In the genomic region with DNA sequence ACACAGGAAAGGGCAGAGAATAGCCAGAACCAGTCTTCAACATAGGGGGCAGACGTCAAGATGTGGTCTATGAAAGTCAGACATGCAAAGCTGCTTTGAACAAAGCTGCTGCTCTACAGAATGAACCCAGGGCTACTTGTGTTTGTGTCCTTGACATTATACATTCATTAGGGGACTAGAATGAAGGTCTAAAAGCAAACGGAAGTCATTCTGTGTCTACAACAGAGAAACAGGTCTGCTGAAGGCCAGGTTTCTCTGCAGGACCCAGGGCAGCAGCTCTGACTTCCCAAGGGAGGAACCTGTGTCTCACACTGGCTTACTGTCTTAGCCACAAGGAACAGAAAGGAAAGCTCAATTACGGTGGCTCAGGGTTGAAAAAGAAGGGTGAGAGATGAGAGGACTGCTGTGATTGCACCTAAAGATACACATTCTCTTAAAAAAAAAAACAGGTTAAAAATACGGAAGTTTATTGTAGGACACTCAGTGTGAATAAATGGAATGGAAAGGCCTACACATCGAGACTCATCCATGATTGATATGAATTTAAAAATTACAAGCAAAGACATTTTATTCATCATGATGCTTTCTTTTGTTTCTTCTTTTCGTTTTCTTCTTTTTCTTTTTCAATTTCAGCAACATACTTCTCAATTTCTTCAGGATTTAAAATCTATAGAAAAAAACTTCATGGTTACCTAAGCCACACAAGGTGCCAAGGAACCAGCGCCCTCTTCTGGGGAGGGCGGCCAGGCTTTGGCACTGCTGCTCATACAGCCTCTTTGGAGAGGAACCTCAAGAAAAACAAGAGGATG, we compare ENCODE assay signal across 8 cellular contexts. TPM values are rescaled to one million over a fixed set of nuclear protein-coding genes. Genes with fewer than 3 reads are reported as not detected.
DNase-seq lines count a peak whose midpoint lies in the region; ATAC-seq and TF ChIP-seq lines count a peak whose summit lies in the region.

No MANE protein-coding gene starts in this region.

- peak; percentile 94 for TF ChIP-seq CTCF in choroid plexus epithelial cell (conservative IDR thresholded peaks at IDR 0.05; ENCODE audit: low read depth, low read length)
- TF ChIP-seq CTCF in lung (IDR thresholded peaks at IDR 0.05; ENCODE audit: control extremely low read depth, extremely low read depth) = peak; percentile 52

- H3K36me3 ChIP-seq in lung (ENCODE audit: control insufficient read depth in 2 of 2, insufficient read depth in 2 of 2, low read length in 2 of 2) = peaks cover 38 to 73% of the 10 kb centered on the region in 2 donors
- H3K36me3 ChIP-seq in subcutaneous abdominal adipose tissue (ENCODE audit: control insufficient read depth in 5 of 5, insufficient read depth in 5 of 5, low read length in 5 of 5) = peaks cover 14 to 86% (median 81%) of the 10 kb centered on the region in 5 donors

- H3K9ac ChIP-seq in subcutaneous abdominal adipose tissue (ENCODE audit: low read length in 5 of 5) = no peak overlapping the region

- WGBS in lung, 2 donors = 60 to 61% methylated on average over 8 of the region's 8 CpGs

- DNase-seq in AG08395 (ENCODE audit: low spot score) (peak; percentile 70), NCI-H446 treated with DMSO at 0.1 percent for 48 hours (lab: John Stamatoyannopoulos, UW) (peak; percentile 24), choroid plexus epithelial cell (ENCODE audit: low read depth) (peak; percentile 83), lung (ENCODE audit: low spot score) (peak; percentile 51), amniotic stem cell (lab: John Stamatoyannopoulos, UW) (no peak)
- DNase-seq in activated CD4-positive, alpha-beta T cell treated with anti-CD3 and anti-CD28 coated beads for 48 hours = peak; percentile 77

- peak; percentile 50 for ATAC-seq in GM18498 (IDR thresholded peaks at IDR 0.05; ENCODE audit: unreplicated experiment)
- ATAC-seq in lung (ENCODE audit: insufficient read depth, low FRiP score) = no peak

- H3K27me3 ChIP-seq in lung (ENCODE audit: control insufficient read depth, insufficient read depth) (no peaks in the 10 kb centered on the region), subcutaneous abdominal adipose tissue (ENCODE audit: control insufficient read depth in 5 of 5, insufficient read depth in 4 of 5, low read length in 5 of 5) (no peaks in the 10 kb centered on the region)

- H3K9me3 ChIP-seq in lung (ENCODE audit: control insufficient read depth in 2 of 2, insufficient read depth in 1 of 2, low read length in 1 of 2) = no peaks in the 10 kb centered on the region
- H3K9me3 ChIP-seq in subcutaneous abdominal adipose tissue (ENCODE audit: control insufficient read depth in 5 of 5, low read length in 5 of 5) = no peaks in the 10 kb centered on the region

- no peak overlapping the region for H3K27ac ChIP-seq in lung (ENCODE audit: low read depth in 1 of 2, low read length in 1 of 2)
- H3K27ac ChIP-seq in subcutaneous abdominal adipose tissue (ENCODE audit: low read depth, low read length) = peak overlapping the region; percentile 60

- peaks cover 0 to 18% of the 10 kb centered on the region in 2 donors for H3K4me1 ChIP-seq in lung (ENCODE audit: control insufficient read depth in 2 of 2, insufficient read depth in 2 of 2, low read length in 2 of 2)
- H3K4me1 ChIP-seq in subcutaneous abdominal adipose tissue (ENCODE audit: control insufficient read depth in 5 of 5, insufficient read depth in 5 of 5, low read length in 5 of 5) = peaks cover 3 to 42% (median 33%) of the 10 kb centered on the region in 5 donors

- H3K4me3 ChIP-seq in choroid plexus epithelial cell (ENCODE audit: low read depth, low read length) = no peak overlapping the region
- H3K4me3 ChIP-seq in lung = no peak overlapping the region
- no peak overlapping the region for H3K4me3 ChIP-seq in subcutaneous abdominal adipose tissue (ENCODE audit: low read depth in 1 of 5, low read length in 5 of 5)

RNA-seq across cellular contexts. Expression of gene PSMA7, which starts 6.7 kb away (rescaled TPM):
- total RNA-seq in lung = 100 to 1,000 TPM; 100 to 289 TPM
- 100 to 1,000 TPM; 226 to 478 TPM for polyA plus RNA-seq in lung

RNA-seq across cellular contexts. Expression of gene SS18L1, which starts 7.1 kb away (rescaled TPM):
- 10 to 100 TPM; 15.1 to 24.1 TPM for total RNA-seq in lung
- polyA plus RNA-seq in lung = 10 to 100 TPM in 1 of 2 donors, 1 to 10 TPM in 1; 7.2 to 14.6 TPM

RNA-seq across cellular contexts. Expression of gene LSM14B, which starts 14.2 kb away (rescaled TPM):
- total RNA-seq in lung = 10 to 100 TPM; 31.7 to 41.7 TPM
- 10 to 100 TPM; 16.4 to 24.0 TPM for polyA plus RNA-seq in lung

RNA-seq across cellular contexts. Expression of gene MTG2, which starts 46.3 kb away (rescaled TPM):
- 10 to 100 TPM; 18.3 to 35.5 TPM for total RNA-seq in lung
- polyA plus RNA-seq in lung = 10 to 100 TPM; 23.4 to 33.7 TPM
